In genomic region chr15:96306321-96306720, GRCh38 we compare ENCODE assay signal across 9 cellular contexts.
"Had no signal": no experiment of that assay in that cellular context is flagged by ENCODE, and none has a peak within 500 bp of the region (broad histone marks: within the 10 kb centered on the region; RNA-seq: fewer than 3 reads in every experiment).

No MANE protein-coding gene starts in this region.

- H3K36me3 ChIP-seq: HAP-1 had no signal

- H3K4me3 Mint-ChIP-seq: HFFc6 had no signal

- H3K4me3 ChIP-seq: GM23248, HAP-1, K562 had no signal

- H2AFZ ChIP-seq: GM23248 had no signal

- DNase-seq: GM23248, GOT3, H7, HFFc6, IMR-90, KG1 had no signal

- ATAC-seq: HCT116, K562 had no signal

- H3K9me3 ChIP-seq: HAP-1 had no signal

- H3K27ac Mint-ChIP-seq: HFFc6 had no signal

- H3K27ac ChIP-seq: GM23248 had no signal

- H3K9me3 Mint-ChIP-seq: HFFc6 had no signal

- H3K9ac ChIP-seq: GM23248 had no signal
